Comparison of ENCODE assay signal across 8 cellular contexts in the genomic region with DNA sequence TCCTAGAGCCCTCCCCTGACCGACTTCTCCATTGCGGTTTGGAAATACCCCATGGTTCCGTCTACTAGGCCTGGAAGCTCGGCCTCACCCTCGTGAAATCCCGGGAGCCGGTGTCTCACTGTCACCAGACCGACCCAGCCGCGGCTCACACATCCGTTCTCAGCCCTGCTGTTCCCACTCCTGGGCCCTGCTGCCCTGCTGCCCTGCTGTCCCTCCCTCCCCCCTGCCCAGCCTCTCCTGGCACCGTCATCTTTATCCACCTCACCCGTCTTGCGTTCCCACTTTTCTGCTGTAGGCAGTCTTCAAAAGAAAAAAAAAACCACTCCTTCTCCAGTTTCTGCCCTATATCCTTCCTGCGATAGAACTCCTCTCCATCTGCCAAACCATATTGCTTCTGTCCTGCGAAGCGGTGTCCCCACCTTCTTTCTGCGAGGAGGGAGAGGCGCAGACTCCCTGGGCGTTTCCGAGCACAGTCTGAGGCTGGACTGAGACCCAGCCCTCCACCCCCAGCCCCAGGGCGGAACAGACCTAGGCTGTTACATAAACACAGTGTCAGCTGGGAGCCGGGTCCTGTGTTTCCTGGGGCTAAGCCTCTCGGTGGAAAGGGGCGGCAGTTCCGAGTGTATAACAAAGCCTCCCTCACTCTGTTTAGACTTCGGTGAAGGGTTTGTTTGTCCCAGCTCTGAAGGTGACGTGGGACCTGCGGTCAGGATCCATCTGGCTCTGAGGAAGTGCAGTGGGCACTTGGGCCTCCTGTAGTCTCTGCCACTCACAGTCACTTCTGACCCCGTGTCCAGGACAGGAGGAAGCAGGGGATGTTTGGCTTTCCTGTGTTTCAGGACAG. TPM values are rescaled to one million over a fixed set of nuclear protein-coding genes. Genes with fewer than 3 reads are reported as not detected.
DNase-seq lines count a peak whose midpoint lies in the region; ATAC-seq and TF ChIP-seq lines count a peak whose summit lies in the region.

No MANE protein-coding gene starts in this region.

- TF ChIP-seq CTCF in activated B cell treated with CpG ODN at 0.5 μM for 24 hours (IDR thresholded peaks at IDR 0.05) (no peak), foreskin fibroblast (IDR thresholded peaks at IDR 0.05; ENCODE audit: low read depth, low read length) (no peak), neural crest cell (conservative IDR thresholded peaks at IDR 0.05) (no peak)

- no peak for ATAC-seq in activated B cell treated with CpG ODN at 0.5 μM for 24 hours (ENCODE audit: low read depth)
- ATAC-seq in HG03571 (IDR thresholded peaks at IDR 0.05; ENCODE audit: unreplicated experiment), result no peak

- peak overlapping the region; percentile 65 for H3K4me3 Mint-ChIP-seq in T-helper 1 cell treated with Interleukin-12 subunit alpha and Interleukin-12 subunit beta and Interleukin-4 antibody, amounts not matched to agents 30 μg/mL and 1 μg/mL, for 36 hours
- peak overlapping the region; percentile 42 for H3K4me3 Mint-ChIP-seq in activated B cell treated with CpG ODN at 0.5 μM for 24 hours
- H3K4me3 Mint-ChIP-seq in neural crest cell, result peak overlapping the region; percentile 92

- H3K27ac Mint-ChIP-seq in T-helper 1 cell treated with Interleukin-12 subunit alpha and Interleukin-12 subunit beta and Interleukin-4 antibody, amounts not matched to agents 30 μg/mL and 1 μg/mL, for 36 hours, result peak overlapping the region; percentile 43
- H3K27ac Mint-ChIP-seq in activated B cell treated with CpG ODN at 0.5 μM for 24 hours, result no peak overlapping the region
- H3K27ac Mint-ChIP-seq in neural crest cell (ENCODE audit: unreplicated experiment), result peak overlapping the region; percentile 95

- no peaks in the 10 kb centered on the region for H3K9me3 Mint-ChIP-seq in T-helper 1 cell treated with Interleukin-12 subunit alpha and Interleukin-12 subunit beta and Interleukin-4 antibody, amounts not matched to agents 30 μg/mL and 1 μg/mL, for 36 hours
- H3K9me3 Mint-ChIP-seq in activated B cell treated with CpG ODN at 0.5 μM for 24 hours (no peaks in the 10 kb centered on the region), neural crest cell (no peaks in the 10 kb centered on the region)

- peaks cover 25% of the 10 kb centered on the region for H3K4me1 Mint-ChIP-seq in T-helper 1 cell treated with Interleukin-12 subunit alpha and Interleukin-12 subunit beta and Interleukin-4 antibody, amounts not matched to agents 30 μg/mL and 1 μg/mL, for 36 hours (ENCODE audit: low read depth)
- H3K4me1 Mint-ChIP-seq in activated B cell treated with CpG ODN at 0.5 μM for 24 hours, result peaks cover 28% of the 10 kb centered on the region
- H3K4me1 Mint-ChIP-seq in neural crest cell, result peaks cover 38% of the 10 kb centered on the region

- peak overlapping the region; percentile 74 to 89 for H3K4me3 ChIP-seq in foreskin fibroblast (ENCODE audit: low read depth in 1 of 2, low read length in 2 of 2)

- CTCF ChIA-PET in activated B cell treated with CpG ODN at 0.5 μM for 24 hours (lab: Charles Lee), result no interaction called here

- DNase-seq in T-helper 1 cell, result no peak
- no peak for DNase-seq in activated B cell treated with CpG ODN at 0.5 μM for 24 hours
- peak; percentile 42 to 82 for DNase-seq in foreskin fibroblast
- no peak for DNase-seq in neural crest cell (ENCODE audit: low read depth, low spot score)
- DNase-seq in amniotic stem cell (lab: John Stamatoyannopoulos, UW), result no peak
- DNase-seq in stimulated activated CD4-positive, alpha-beta T cell treated with anti-CD3 and anti-CD28 coated beads, Interleukin-4, amount 100 ng/mL, for 24 hours, result no peak

- intact Hi-C loops in activated B cell treated with CpG ODN at 0.5 μM for 24 hours (cut with micrococcal nuclease), result loop anchor here (1.0 to 10.0 kb wide), 4 partner anchors 22 to 1464 kb away; partner anchors contain the start of gene PRKAG2

- POLR2A ChIA-PET in activated B cell treated with CpG ODN at 0.5 μM for 24 hours (lab: Charles Lee), result interaction anchor here (1.4 kb wide), 1 partner anchor 16 kb away, joined by 3 read pairs; no protein-coding TSS in a partner anchor

- H3K36me3 Mint-ChIP-seq in T-helper 1 cell treated with Interleukin-12 subunit alpha and Interleukin-12 subunit beta and Interleukin-4 antibody, amounts not matched to agents 30 μg/mL and 1 μg/mL, for 36 hours (ENCODE audit: low read depth), result no peaks in the 10 kb centered on the region
- no peaks in the 10 kb centered on the region for H3K36me3 Mint-ChIP-seq in activated B cell treated with CpG ODN at 0.5 μM for 24 hours (ENCODE audit: low read depth)
- H3K36me3 Mint-ChIP-seq in neural crest cell (ENCODE audit: low read depth), result no peaks in the 10 kb centered on the region

- H3K27me3 Mint-ChIP-seq in T-helper 1 cell treated with Interleukin-12 subunit alpha and Interleukin-12 subunit beta and Interleukin-4 antibody, amounts not matched to agents 30 μg/mL and 1 μg/mL, for 36 hours (ENCODE audit: low read depth), result peaks cover 21% of the 10 kb centered on the region
- H3K27me3 Mint-ChIP-seq in activated B cell treated with CpG ODN at 0.5 μM for 24 hours (peaks cover 21% of the 10 kb centered on the region), neural crest cell (ENCODE audit: low read depth) (peaks cover 3% of the 10 kb centered on the region)

RNA-seq across cellular contexts. Expression of gene AGAP3, which starts 2.8 kb away (rescaled TPM):
- total RNA-seq in activated B cell treated with CpG ODN at 0.5 μM for 24 hours, result 6.5 and 7.4 TPM in 2 replicates
- 128 and 139 TPM in 2 replicates for total RNA-seq in neural crest cell

RNA-seq across cellular contexts. Expression of gene TMUB1, which starts 5.8 kb away (rescaled TPM):
- 40.5 and 43.5 TPM in 2 replicates for total RNA-seq in activated B cell treated with CpG ODN at 0.5 μM for 24 hours
- 44.9 and 46.5 TPM in 2 replicates for total RNA-seq in neural crest cell

RNA-seq across cellular contexts. Expression of gene FASTK, which starts 8.5 kb away (rescaled TPM):
- total RNA-seq in activated B cell treated with CpG ODN at 0.5 μM for 24 hours (97.6 and 103 TPM in 2 replicates), neural crest cell (82.4 and 86.1 TPM in 2 replicates)

RNA-seq across cellular contexts. Expression of gene SLC4A2, which starts 29.7 kb away (rescaled TPM):
- total RNA-seq in activated B cell treated with CpG ODN at 0.5 μM for 24 hours (69.1 and 72.5 TPM in 2 replicates), neural crest cell (139 and 141 TPM in 2 replicates)

RNA-seq across cellular contexts. Expression of gene CDK5, which starts 31.4 kb away (rescaled TPM):
- 7.5 and 8.1 TPM in 2 replicates for total RNA-seq in activated B cell treated with CpG ODN at 0.5 μM for 24 hours
- total RNA-seq in neural crest cell, result 38.9 TPM in 2 replicates

Comparison
In these comparisons a context has a peak if more than half of its experiments do, and no peak if none do; other contexts are left out.
1. H3K4me3 Mint-ChIP-seq: peak in every context shown above with its lines; median percentile 92 in neural crest cell; 65 in T-helper 1 cell treated with Interleukin-12 subunit alpha and Interleukin-12 subunit beta and Interleukin-4 antibody, amounts not matched to agents 30 μg/mL and 1 μg/mL, for 36 hours; 42 in activated B cell treated with CpG ODN at 0.5 μM for 24 hours.
2. DNase-seq: peak in foreskin fibroblast (2 of 2); none in T-helper 1 cell (0 of 5), activated B cell treated with CpG ODN at 0.5 μM for 24 hours (single experiment), neural crest cell (single experiment), amniotic stem cell (single experiment) and stimulated activated CD4-positive, alpha-beta T cell treated with anti-CD3 and anti-CD28 coated beads, Interleukin-4, amount 100 ng/mL, for 24 hours (single experiment).
3. RNA of gene AGAP3, which starts 2.8 kb away (total RNA-seq): 128 to 139 TPM in neural crest cell; 6.5 to 7.4 TPM in activated B cell treated with CpG ODN at 0.5 μM for 24 hours; every median in the first group is over 10 times any median in the second.